In genomic region chr21:36541721-36542139, GRCh38 we compare ENCODE assay signal across 21 cellular contexts.
DNase-seq lines count a peak whose midpoint lies in the region; ATAC-seq, FAIRE-seq and TF ChIP-seq lines count a peak whose summit lies in the region.
"Had no signal": no experiment of that assay in that cellular context is flagged by ENCODE, and none has a peak within 500 bp of the region (broad histone marks: within the 10 kb centered on the region; RNA-seq: fewer than 3 reads in every experiment).

No MANE protein-coding gene starts in this region.

- peak; percentile 36; the same call in 1 of the 2 replicates for TF ChIP-seq RAD21 in GM12878 (IDR thresholded peaks at IDR 0.05; ENCODE audit: insufficient read depth, low read depth, low read length)

- SMC1A ChIA-PET in GM12878 (lab: Charles Lee; ENCODE audit: uncharacterized antibody, unreplicated experiment), result interaction anchor here (0.8 to 3.3 kb wide), 9 partner anchors 21 to 71 kb away, joined by 3 to 39 read pairs (median 15); no protein-coding TSS in a partner anchor

- H3K4me3 ChIP-seq in GM12878, result peak overlapping the region; percentile 72

- CTCF ChIA-PET in GM12878 (lab: Yijun Ruan, JAX), result interaction anchor here (1.0 to 1.5 kb wide), 5 partner anchors 29 to 119 kb away, joined by 3 to 30 read pairs (median 8); no protein-coding TSS in a partner anchor

- H3K9ac ChIP-seq in GM12878 (ENCODE audit: control insufficient read depth, insufficient read depth, low read length), result peak overlapping the region; percentile 84

- no peaks in the 10 kb centered on the region for H4K20me1 ChIP-seq in GM12878 (ENCODE audit: control insufficient read depth, insufficient read depth)

- TF ChIP-seq CTCF in GM10266 (IDR thresholded peaks at IDR 0.05; ENCODE audit: control insufficient read depth, insufficient read depth, low read depth, missing control alignments) (peak; percentile 34), GM13976 (IDR thresholded peaks at IDR 0.05; ENCODE audit: borderline replicate concordance, control extremely low read depth, extremely low read depth, insufficient read depth, missing control alignments) (no peak), GM20000 (IDR thresholded peaks at IDR 0.05; ENCODE audit: extremely low read depth, missing control alignments) (no peak), GM12878 (IDR thresholded peaks at IDR 0.05 in 2 of 3, conservative IDR thresholded peaks at IDR 0.05 in 1 of 3; ENCODE audit: control insufficient read depth in 2 of 3, extremely low read depth in 1 of 3, insufficient read depth in 1 of 3, low read depth in 3 of 3, low read length in 3 of 3) (peak in 1 of 3 experiments; percentile 34; a peak in 2 of 6 replicates)

- DNase-seq in GM10266 (ENCODE audit: extremely low spot score) (no peak), GM13976 (ENCODE audit: low spot score) (peak; percentile 52), GM20000 (ENCODE audit: low spot score) (peak; percentile 46), GM12878 (ENCODE audit: low read depth, low spot score) (no peak), SIG-M5 treated with dmso at 0.1 percent for 504 hours (lab: John Stamatoyannopoulos, UW; ENCODE audit: unreplicated experiment) (no peak), superior temporal gyrus (ENCODE audit: extremely low spot score) (no peak), DMS79 treated with DMSO at 0.1 percent for 48 hours (lab: John Stamatoyannopoulos, UW) (no peak)
- DNase-seq: BE2C; Caco-2; CD4-positive, alpha-beta T cell; GDM1; GOT3; NCI-H187; NCI-H2107; NCI-H510A; NCI-H774; SHP77; T-helper 1 cell had no signal

- TF ChIP-seq EP300 in GM12878 (IDR thresholded peaks at IDR 0.05; ENCODE audit: borderline replicate concordance in 1 of 2, control insufficient read depth in 1 of 2, low read depth in 2 of 2, low read length in 2 of 2), result peak in 1 of 2 experiments; percentile 32; a peak in 1 of 4 replicates

- POLR2A ChIA-PET in GM12878 (lab: Charles Lee), result interaction anchor here (0.5 to 2.9 kb wide), 7 partner anchors 24 to 390 kb away, joined by 3 to 14 read pairs (median 7); no protein-coding TSS in a partner anchor

- peak overlapping the region; percentile 59 for H3K27ac ChIP-seq in GM12878 (ENCODE audit: control insufficient read depth, insufficient read depth)

- intact Hi-C loops in GM12878 (cut with micrococcal nuclease; ENCODE audit: unreplicated experiment), result loop anchor here (1.0 to 5.0 kb wide), 3 partner anchors 37 to 121 kb away; no protein-coding TSS in a partner anchor

- peaks cover 37% of the 10 kb centered on the region for H3K79me2 ChIP-seq in GM12878 (ENCODE audit: control insufficient read depth, insufficient read depth, low read length)

- no peaks in the 10 kb centered on the region for H3K27me3 ChIP-seq in GM12878 (replicated peaks in 1 of 2; ENCODE audit: control insufficient read depth in 2 of 2, insufficient read depth in 2 of 2, low read length in 1 of 2)

- BruUV-seq in GM12878 (replicated peaks; lab: Mats Ljungman, UMichigan), result no TSS peak

- 5% methylated on average over 6 of the region's 6 CpGs for WGBS in GM12878 (ENCODE audit: insufficient coverage, insufficient replicate concordance, low lambda C conversion rate, missing lambda C conversion rate)

- peak overlapping the region; percentile 85 for H3K4me2 ChIP-seq in GM12878 (ENCODE audit: control insufficient read depth, insufficient read depth)

- no peak for TF ChIP-seq POLR2A in GM12878 (IDR thresholded peaks at IDR 0.05; ENCODE audit: low read depth, low read length)

- H3K9me3 ChIP-seq in GM12878 (replicated peaks; ENCODE audit: control insufficient read depth, insufficient read depth, low read length), result no peaks in the 10 kb centered on the region
- H3K9me3 ChIP-seq: BE2C, Caco-2 had no signal

- H3K36me3 ChIP-seq in GM12878 (ENCODE audit: control insufficient read depth in 2 of 2, insufficient read depth in 2 of 2, low read length in 1 of 2), result 0 out of 4 replicates have a peak, but pooled peaks cover 0 to 3% of the 10 kb centered on the region in 2 experiments
- H3K36me3 ChIP-seq: BE2C had no signal

- peaks cover 17% of the 10 kb centered on the region for H3K4me1 ChIP-seq in GM12878 (ENCODE audit: control insufficient read depth, insufficient read depth, low read length)
- H3K4me1 ChIP-seq: BE2C, Caco-2 had no signal

- RAD21 ChIA-PET in GM12878 (lab: Charles Lee; ENCODE audit: unreplicated experiment), result interaction anchor here (0.8 to 3.3 kb wide), 6 partner anchors 14 to 34 kb away, joined by 3 to 58 read pairs (median 8); no protein-coding TSS in a partner anchor

- in situ Hi-C loops in GM13976 (cut with MboI; ENCODE audit: low sequenced_read_pairs, unreplicated experiment), result no loop called here
- in situ Hi-C loops in GM12878 (cut with MboI), result no loop called here

- ATAC-seq in GM12878, result peak; percentile 58
- ATAC-seq: HCT116, SK-N-SH treated with all-trans-retinoic acid at 6 μM for 48 hours had no signal

- FAIRE-seq in GM12878 (lab: Jason Lieb, UNC), result no peak
- FAIRE-seq: A204.1 had no signal

- no peak overlapping the region; the same call in 1 of the 2 replicates for H2AFZ ChIP-seq in GM12878 (ENCODE audit: control insufficient read depth, low read depth, low read length)

TF ChIP-seq in GM12878, 131 proteins besides CTCF, POLR2A, EP300 and RAD21 (continues in another document):
- TF ChIP-seq ZBTB40 (IDR thresholded peaks at IDR 0.05; ENCODE audit: borderline replicate concordance) (no peak), TCF7 (IDR thresholded peaks at IDR 0.05; ENCODE audit: borderline replicate concordance) (no peak), MXI1 (IDR thresholded peaks at IDR 0.05; ENCODE audit: low read depth, low read length) (0 out of 2 replicates have a peak, but pooled peaks have one; percentile 53), MTA2 (IDR thresholded peaks at IDR 0.05; ENCODE audit: low read depth) (0 out of 2 replicates have a peak, but pooled peaks have one; percentile 24), PAX5 (IDR thresholded peaks at IDR 0.05; ENCODE audit: borderline replicate concordance, low read depth, low read length) (no peak), NFXL1 (IDR thresholded peaks at IDR 0.05; ENCODE audit: borderline replicate concordance) (no peak), BMI1 (IDR thresholded peaks at IDR 0.05; ENCODE audit: borderline replicate concordance) (no peak), SIN3A (IDR thresholded peaks at IDR 0.05; ENCODE audit: low read depth, low read length) (no peak), NFIC (IDR thresholded peaks at IDR 0.05; ENCODE audit: low read depth, low read length) (no peak), ATF2 (IDR thresholded peaks at IDR 0.05; ENCODE audit: low read length) (no peak)

Comparison
In these comparisons a context has a peak if more than half of its experiments do, and no peak if none do; other contexts are left out.
1. DNase-seq: peak in GM13976 (single experiment) and GM20000 (single experiment); none in GM10266 (single experiment), GM12878 (single experiment), SIG-M5 treated with dmso at 0.1 percent for 504 hours (single experiment), superior temporal gyrus (single experiment) and DMS79 treated with DMSO at 0.1 percent for 48 hours (single experiment).